Comparison of ENCODE assay signal across 21 cellular contexts in genomic region chr10:120115959-120116358, GRCh38.
DNase-seq lines count a peak whose midpoint lies in the region; ATAC-seq and TF ChIP-seq lines count a peak whose summit lies in the region.
"Had no signal": no experiment of that assay in that cellular context is flagged by ENCODE, and none has a peak within 500 bp of the region (broad histone marks: within the 10 kb centered on the region; RNA-seq: fewer than 3 reads in every experiment).

No MANE protein-coding gene starts in this region.

- H3K4me3 ChIP-seq in GM23338 = no peak overlapping the region
- H3K4me3 ChIP-seq: BLaER1 had no signal

- H3F3A ChIP-seq in GM23338 (replicated peaks; ENCODE audit: low read depth) = no peaks in the 10 kb centered on the region

- H3K9me2 ChIP-seq in GM23338 (ENCODE audit: insufficient read depth) = peaks cover 13% of the 10 kb centered on the region

- H3K27ac Mint-ChIP-seq in GM23338 = no peak overlapping the region
- H3K27ac Mint-ChIP-seq in nephron progenitor cell = no peak overlapping the region
- H3K27ac Mint-ChIP-seq: CD4-positive, alpha-beta T cell had no signal

- H4K20me1 ChIP-seq in GM23338 (replicated peaks; ENCODE audit: insufficient read depth) = no peaks in the 10 kb centered on the region
- H4K20me1 ChIP-seq: BLaER1 had no signal

- no peak for ATAC-seq in GM23338
- peak; percentile 70 for ATAC-seq in esophagus mucosa
- ATAC-seq in GM21381 (IDR thresholded peaks at IDR 0.05; ENCODE audit: unreplicated experiment) = no peak
- ATAC-seq: Panc1, SK-N-SH treated with all-trans-retinoic acid at 6 μM for 48 hours had no signal

- H3K4me3 Mint-ChIP-seq in GM23338 = no peak overlapping the region
- H3K4me3 Mint-ChIP-seq in nephron progenitor cell = no peak overlapping the region
- H3K4me3 Mint-ChIP-seq: CD4-positive, alpha-beta T cell had no signal

- no peak for DNase-seq in GM23338 (ENCODE audit: low spot score)
- DNase-seq in NCI-H446 (lab: John Stamatoyannopoulos, UW) = peak; percentile 70 to 88
- DNase-seq in nephron progenitor cell = peak; percentile 5
- no peak for DNase-seq in hippocampal formation (lab: John Stamatoyannopoulos, UW)
- DNase-seq in NCI-H2029 treated with DMSO at 0.1 percent for 48 hours (lab: John Stamatoyannopoulos, UW) = no peak
- DNase-seq: CD4-positive, alpha-beta T cell; COR-L47; DMS 273 treated with DMSO at 0.1 percent for 48 hours; HCEC 1CT; IMR-90; MV-4-11; NCI-H1105 treated with DMSO at 0.1 percent for 48 hours; NCI-H2081 treated with DMSO at 0.1 percent for 48 hours; NCI-H524; NCI-H774 had no signal

- H3K4me1 ChIP-seq in GM23338 (ENCODE audit: insufficient read depth) = no peaks in the 10 kb centered on the region
- H3K4me1 ChIP-seq: BLaER1 had no signal

- no peaks in the 10 kb centered on the region for H3K79me2 ChIP-seq in GM23338 (replicated peaks; ENCODE audit: insufficient read depth)

- H3K27me3 ChIP-seq in GM23338 (ENCODE audit: insufficient read depth) = no peaks in the 10 kb centered on the region
- H3K27me3 ChIP-seq: BLaER1 had no signal

- peaks cover 2% of the 10 kb centered on the region; the same call in 2 of the 3 replicates for H3K9me3 Mint-ChIP-seq in GM23338
- H3K9me3 Mint-ChIP-seq in nephron progenitor cell = peaks cover 3% of the 10 kb centered on the region
- H3K9me3 Mint-ChIP-seq: CD4-positive, alpha-beta T cell had no signal

- H3K4me2 ChIP-seq in GM23338 = no peak overlapping the region
- H3K4me2 ChIP-seq: BLaER1, KMS-11 had no signal

- H3K4me1 Mint-ChIP-seq in GM23338 = no peaks in the 10 kb centered on the region
- peaks cover 15% of the 10 kb centered on the region for H3K4me1 Mint-ChIP-seq in nephron progenitor cell

- TF ChIP-seq CTCF in GM23338 (conservative IDR thresholded peaks at IDR 0.05; ENCODE audit: low read depth in 2 of 2) (no peak), nephron progenitor cell (IDR thresholded peaks at IDR 0.05) (no peak)

- H3K27ac ChIP-seq in GM23338 (ENCODE audit: low read depth) = no peak overlapping the region
- H3K27ac ChIP-seq: BLaER1, KMS-11 had no signal

- peak overlapping the region; percentile 61 for H2AFZ ChIP-seq in GM23338

- H3K36me3 ChIP-seq in GM23338 (ENCODE audit: insufficient read depth) = no peaks in the 10 kb centered on the region
- H3K36me3 ChIP-seq: BLaER1 had no signal

- H3K27me3 Mint-ChIP-seq in GM23338 (ENCODE audit: insufficient read depth, low read depth, poor library complexity) = no peaks in the 10 kb centered on the region
- peaks cover 20% of the 10 kb centered on the region for H3K27me3 Mint-ChIP-seq in nephron progenitor cell (ENCODE audit: low read depth, poor library complexity)

- H3K36me3 Mint-ChIP-seq in GM23338 (ENCODE audit: low read depth) (no peaks in the 10 kb centered on the region), nephron progenitor cell (ENCODE audit: low read depth) (no peaks in the 10 kb centered on the region)

TF ChIP-seq in GM23338, 12 proteins besides CTCF, POLR2A, EP300 and RAD21 (continues in another document):
- no peak for TF ChIP-seq JUNB (IDR thresholded peaks at IDR 0.05; ENCODE audit: unreplicated experiment)
- TF ChIP-seq EZH2phosphoT487 (IDR thresholded peaks at IDR 0.05; ENCODE audit: unreplicated experiment) = no peak
- TF ChIP-seq REST (IDR thresholded peaks at IDR 0.05; ENCODE audit: unreplicated experiment) = no peak
- no peak for TF ChIP-seq CREB1 (CRISPR knock-in tag; IDR thresholded peaks at IDR 0.05; ENCODE audit: low read depth)
- no peak for TF ChIP-seq ETS1 (IDR thresholded peaks at IDR 0.05)
- no peak for TF ChIP-seq NANOG (IDR thresholded peaks at IDR 0.05; ENCODE audit: borderline replicate concordance)
- TF ChIP-seq ZNF331 (CRISPR knock-in tag; IDR thresholded peaks at IDR 0.05; ENCODE audit: low read depth) = no peak

Comparison
In these comparisons a context has a peak if more than half of its experiments do, and no peak if none do; other contexts are left out.
1. DNase-seq: peak in NCI-H446 (2 of 2) and nephron progenitor cell (single experiment); none in GM23338 (single experiment), hippocampal formation (0 of 2) and NCI-H2029 treated with DMSO at 0.1 percent for 48 hours (single experiment).